1 cellular context compared by ENCODE assay signal in the genomic region with DNA sequence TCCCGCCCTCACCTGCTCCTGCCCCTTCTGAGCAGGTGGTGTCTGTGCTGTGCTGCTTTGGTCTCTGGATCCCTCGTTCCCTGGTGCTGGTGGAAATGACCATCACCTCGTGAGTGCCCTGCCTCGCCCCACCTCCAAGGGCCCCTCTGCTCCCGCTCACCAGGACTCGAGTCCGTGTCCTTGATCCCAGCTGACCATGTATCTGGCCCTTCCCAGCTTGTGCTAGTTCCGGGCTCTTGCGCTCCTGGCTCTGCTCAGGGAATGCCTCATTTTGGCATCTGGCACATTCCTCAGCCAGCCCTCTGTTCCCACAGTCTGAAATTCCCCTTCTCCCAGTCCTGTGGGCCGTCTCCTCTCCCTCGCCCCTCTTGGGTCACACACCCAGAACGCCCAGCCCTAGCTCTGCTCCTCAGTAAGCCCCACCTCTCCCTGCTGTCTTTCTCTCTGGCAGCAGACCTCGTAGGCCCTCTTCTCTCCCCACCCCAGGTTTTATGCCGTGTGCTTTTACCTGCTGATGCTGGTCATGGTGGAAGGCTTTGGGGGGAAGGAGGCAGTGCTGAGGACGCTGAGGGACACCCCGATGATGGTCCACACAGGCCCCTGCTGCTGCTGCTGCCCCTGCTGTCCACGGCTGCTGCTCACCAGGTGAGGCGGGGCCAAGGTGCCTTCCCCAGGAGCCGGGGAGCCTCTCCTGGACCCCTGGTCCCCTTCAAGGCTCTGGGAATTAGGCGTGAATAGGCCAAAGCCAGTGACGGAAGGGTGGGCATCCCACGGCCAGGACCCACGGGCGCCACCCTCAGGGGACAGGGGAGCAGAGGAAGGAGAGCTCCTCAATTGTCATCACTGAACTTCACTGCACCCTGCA.
TF ChIP-seq lines count a peak whose summit lies in the region.

No MANE protein-coding gene starts in this region.

TF ChIP-seq in HepG2, 621 proteins besides CTCF, POLR2A, EP300 and RAD21 (continued from another document and continues in another):
- TF ChIP-seq ARID4A (CRISPR knock-in tag; IDR thresholded peaks at IDR 0.05; ENCODE audit: borderline replicate concordance) = peak; percentile 44; the same call in 1 of the 2 replicates
- TF ChIP-seq GATAD1 (CRISPR knock-in tag; IDR thresholded peaks at IDR 0.05) = no peak
- TF ChIP-seq ADNP (CRISPR knock-in tag; IDR thresholded peaks at IDR 0.05) = 0 out of 2 replicates have a peak, but pooled peaks have one; percentile 26
- TF ChIP-seq HOXA7 (CRISPR knock-in tag; IDR thresholded peaks at IDR 0.05) = no peak
- TF ChIP-seq HOXA9 (CRISPR knock-in tag; IDR thresholded peaks at IDR 0.05; ENCODE audit: borderline replicate concordance) = no peak
- TF ChIP-seq ZNF746 (CRISPR knock-in tag; IDR thresholded peaks at IDR 0.05) = no peak
- TF ChIP-seq ZNF350 (CRISPR knock-in tag; IDR thresholded peaks at IDR 0.05; ENCODE audit: borderline replicate concordance, low read depth) = peak; percentile 81; the same call in 1 of the 2 replicates
- no peak; the same call in 1 of the 2 replicates for TF ChIP-seq ZBTB20 (CRISPR knock-in tag; IDR thresholded peaks at IDR 0.05; ENCODE audit: borderline replicate concordance, low read depth)
- TF ChIP-seq ZBTB7A (CRISPR knock-in tag; IDR thresholded peaks at IDR 0.05) = peak; percentile 48; the same call in 1 of the 2 replicates
- TF ChIP-seq ZNF687 (CRISPR knock-in tag; IDR thresholded peaks at IDR 0.05) = peak; percentile 99
- TF ChIP-seq, protein P1, sequence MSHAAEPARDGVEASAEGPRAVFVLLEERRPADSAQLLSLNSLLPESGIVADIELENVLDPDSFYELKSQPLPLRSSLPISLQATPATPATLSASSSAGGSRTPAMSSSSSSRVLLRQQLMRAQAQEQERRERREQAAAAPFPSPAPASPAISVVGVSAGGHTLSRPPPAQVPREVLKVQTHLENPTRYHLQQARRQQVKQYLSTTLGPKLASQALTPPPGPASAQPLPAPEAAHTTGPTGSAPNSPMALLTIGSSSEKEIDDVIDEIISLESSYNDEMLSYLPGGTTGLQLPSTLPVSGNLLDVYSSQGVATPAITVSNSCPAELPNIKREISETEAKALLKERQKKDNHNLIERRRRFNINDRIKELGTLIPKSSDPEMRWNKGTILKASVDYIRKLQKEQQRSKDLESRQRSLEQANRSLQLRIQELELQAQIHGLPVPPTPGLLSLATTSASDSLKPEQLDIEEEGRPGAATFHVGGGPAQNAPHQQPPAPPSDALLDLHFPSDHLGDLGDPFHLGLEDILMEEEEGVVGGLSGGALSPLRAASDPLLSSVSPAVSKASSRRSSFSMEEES (CRISPR knock-in tag; IDR thresholded peaks at IDR 0.05) = 0 out of 2 replicates have a peak, but pooled peaks have one; percentile 53
- no peak for TF ChIP-seq RELA (CRISPR knock-in tag; IDR thresholded peaks at IDR 0.05)
- no peak for TF ChIP-seq TCF12 (IDR thresholded peaks at IDR 0.05)
- no peak for TF ChIP-seq TCF12 (CRISPR knock-in tag; IDR thresholded peaks at IDR 0.05)
- TF ChIP-seq ATF5 (CRISPR knock-in tag; IDR thresholded peaks at IDR 0.05; ENCODE audit: low read depth) = no peak
- TF ChIP-seq RFXANK (CRISPR knock-in tag; IDR thresholded peaks at IDR 0.05) = no peak
- peak; percentile 49; the same call in 1 of the 2 replicates for TF ChIP-seq PPARG (CRISPR knock-in tag; conservative IDR thresholded peaks at IDR 0.05)
- TF ChIP-seq ZNF737 (CRISPR knock-in tag; IDR thresholded peaks at IDR 0.05; ENCODE audit: borderline replicate concordance) = no peak
- no peak for TF ChIP-seq U2AF2 (IDR thresholded peaks at IDR 0.05; ENCODE audit: low read depth, low read length)
- TF ChIP-seq, protein P2, sequence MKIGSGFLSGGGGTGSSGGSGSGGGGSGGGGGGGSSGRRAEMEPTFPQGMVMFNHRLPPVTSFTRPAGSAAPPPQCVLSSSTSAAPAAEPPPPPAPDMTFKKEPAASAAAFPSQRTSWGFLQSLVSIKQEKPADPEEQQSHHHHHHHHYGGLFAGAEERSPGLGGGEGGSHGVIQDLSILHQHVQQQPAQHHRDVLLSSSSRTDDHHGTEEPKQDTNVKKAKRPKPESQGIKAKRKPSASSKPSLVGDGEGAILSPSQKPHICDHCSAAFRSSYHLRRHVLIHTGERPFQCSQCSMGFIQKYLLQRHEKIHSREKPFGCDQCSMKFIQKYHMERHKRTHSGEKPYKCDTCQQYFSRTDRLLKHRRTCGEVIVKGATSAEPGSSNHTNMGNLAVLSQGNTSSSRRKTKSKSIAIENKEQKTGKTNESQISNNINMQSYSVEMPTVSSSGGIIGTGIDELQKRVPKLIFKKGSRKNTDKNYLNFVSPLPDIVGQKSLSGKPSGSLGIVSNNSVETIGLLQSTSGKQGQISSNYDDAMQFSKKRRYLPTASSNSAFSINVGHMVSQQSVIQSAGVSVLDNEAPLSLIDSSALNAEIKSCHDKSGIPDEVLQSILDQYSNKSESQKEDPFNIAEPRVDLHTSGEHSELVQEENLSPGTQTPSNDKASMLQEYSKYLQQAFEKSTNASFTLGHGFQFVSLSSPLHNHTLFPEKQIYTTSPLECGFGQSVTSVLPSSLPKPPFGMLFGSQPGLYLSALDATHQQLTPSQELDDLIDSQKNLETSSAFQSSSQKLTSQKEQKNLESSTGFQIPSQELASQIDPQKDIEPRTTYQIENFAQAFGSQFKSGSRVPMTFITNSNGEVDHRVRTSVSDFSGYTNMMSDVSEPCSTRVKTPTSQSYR (CRISPR knock-in tag; IDR thresholded peaks at IDR 0.05; ENCODE audit: borderline replicate concordance) = peak; percentile 13; the same call in 1 of the 2 replicates
- TF ChIP-seq ZFX (CRISPR knock-in tag; IDR thresholded peaks at IDR 0.05; ENCODE audit: low read depth) = peak; percentile 81
- 0 out of 2 replicates have a peak, but pooled peaks have one; percentile 59 for TF ChIP-seq ZNF224 (CRISPR knock-in tag; IDR thresholded peaks at IDR 0.05)
- no peak for TF ChIP-seq ZFP1 (CRISPR knock-in tag; IDR thresholded peaks at IDR 0.05)
- no peak for TF ChIP-seq NFIC (IDR thresholded peaks at IDR 0.05; ENCODE audit: low read length)
- peak; percentile 82; the same call in 1 of the 2 replicates for TF ChIP-seq HDAC1 (CRISPR knock-in tag; IDR thresholded peaks at IDR 0.05)
- TF ChIP-seq POLR2AphosphoS2 (IDR thresholded peaks at IDR 0.05; ENCODE audit: low read depth, low read length) = no peak
- no peak for TF ChIP-seq EZH2 (conservative IDR thresholded peaks at IDR 0.05; ENCODE audit: low read depth, low read length)
- TF ChIP-seq ZGPAT (CRISPR knock-in tag; IDR thresholded peaks at IDR 0.05) = peak; percentile 47; the same call in 1 of the 2 replicates
- no peak for TF ChIP-seq THYN1 (CRISPR knock-in tag; IDR thresholded peaks at IDR 0.05; ENCODE audit: borderline replicate concordance, low read depth)
- no peak for TF ChIP-seq MAZ (IDR thresholded peaks at IDR 0.05; ENCODE audit: borderline replicate concordance, low read depth, low read length)
- TF ChIP-seq MAZ (CRISPR knock-in tag; IDR thresholded peaks at IDR 0.05; ENCODE audit: low read depth) = no peak
- peak; percentile 74 for TF ChIP-seq RARA (CRISPR knock-in tag; IDR thresholded peaks at IDR 0.05)
- no peak for TF ChIP-seq MZF1 (CRISPR knock-in tag; IDR thresholded peaks at IDR 0.05; ENCODE audit: borderline replicate concordance)
- TF ChIP-seq BCL6 (CRISPR knock-in tag; IDR thresholded peaks at IDR 0.05) = peak; percentile 56
- TF ChIP-seq CAMTA2 (CRISPR knock-in tag; IDR thresholded peaks at IDR 0.05; ENCODE audit: borderline replicate concordance) = no peak
- peak; percentile 48; the same call in 1 of the 2 replicates for TF ChIP-seq TMF1 (CRISPR knock-in tag; IDR thresholded peaks at IDR 0.05; ENCODE audit: low read depth)
- no peak for TF ChIP-seq JDP2 (CRISPR knock-in tag; IDR thresholded peaks at IDR 0.05; ENCODE audit: borderline replicate concordance)
- 0 out of 2 replicates have a peak, but pooled peaks have one; percentile 34 for TF ChIP-seq ARNT2 (CRISPR knock-in tag; IDR thresholded peaks at IDR 0.05; ENCODE audit: low read depth)
- no peak for TF ChIP-seq ZBTB1 (CRISPR knock-in tag; IDR thresholded peaks at IDR 0.05; ENCODE audit: borderline replicate concordance)
- TF ChIP-seq NFE2L2 (IDR thresholded peaks at IDR 0.05; ENCODE audit: low read length) = no peak
- no peak for TF ChIP-seq ZBTB49 (CRISPR knock-in tag; IDR thresholded peaks at IDR 0.05; ENCODE audit: borderline replicate concordance)
- no peak for TF ChIP-seq ARNT (IDR thresholded peaks at IDR 0.05)
